In the genomic region with DNA sequence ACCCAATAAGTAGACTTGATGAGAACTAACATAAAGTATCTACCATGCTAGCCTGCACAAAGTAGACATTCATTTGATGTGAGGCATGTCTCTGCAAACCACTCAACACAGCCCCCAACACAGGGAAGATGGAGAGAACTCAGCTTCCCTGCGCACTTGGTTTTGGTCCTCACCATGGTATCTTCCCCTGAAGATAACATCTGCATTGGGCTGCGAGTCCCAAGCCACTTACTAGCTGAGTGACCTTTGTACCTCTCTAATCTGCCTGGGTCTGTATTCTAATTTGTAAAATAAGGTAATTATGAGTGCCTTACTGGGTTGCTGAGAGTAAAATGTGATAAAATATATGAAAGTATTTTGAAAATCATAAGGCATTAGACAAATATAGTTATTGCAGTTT, we compare ENCODE assay signal across 22 cellular contexts.
"Had no signal": no experiment of that assay in that cellular context is flagged by ENCODE, and none has a peak within 500 bp of the region (broad histone marks: within the 10 kb centered on the region; RNA-seq: fewer than 3 reads in every experiment).

No MANE protein-coding gene starts in this region.

- H3K4me3 Mint-ChIP-seq: activated CD4-positive, alpha-beta T cell treated with anti-CD3 and anti-CD28 coated beads for 36 hours; activated CD8-positive, alpha-beta T cell treated with anti-CD3 and anti-CD28 coated beads for 36 hours; activated naive CD4-positive, alpha-beta T cell treated with anti-CD3 and anti-CD28 coated beads, Interleukin-2, amount 50 U/mL, for 24 hours; activated T-cell treated with anti-CD3 and anti-CD28 coated beads, Interleukin-2, amount 50 U/mL, for 72 hours; T-cell had no signal

- H3K27me3 ChIP-seq: breast epithelium, SJSA1 had no signal

- H3K4me1 ChIP-seq: breast epithelium had no signal

- H3K36me3 ChIP-seq: breast epithelium had no signal

- H3K9me3 ChIP-seq: breast epithelium, SJSA1 had no signal

- H3K4me3 ChIP-seq: breast epithelium, SJSA1 had no signal

- DNase-seq: activated CD4-positive, alpha-beta T cell treated with anti-CD3 and anti-CD28 coated beads for 36 hours; activated CD4-positive, alpha-beta T cell treated with anti-CD3 and anti-CD28 coated beads, Interleukin-2, amount 50 U/mL, for 1 hour; activated CD8-positive, alpha-beta memory T cell treated with anti-CD3 and anti-CD28 coated beads, Interleukin-2, amount 50 U/mL, for 4 hours; activated CD8-positive, alpha-beta T cell treated with anti-CD3 and anti-CD28 coated beads for 36 hours; activated naive CD4-positive, alpha-beta T cell; activated T-cell treated with anti-CD3 and anti-CD28 coated beads, Interleukin-2, amount 50 U/mL, for 72 hours; aorta; caudate nucleus; KBM-7; NCI-H1048; NCI-H187 treated with DMSO at 0.1 percent for 48 hours; NCI-H2081 treated with DMSO at 0.1 percent for 48 hours; NCI-H446; NCI-H524; PC-3; SHP77; T-cell had no signal

- ATAC-seq: activated CD4-positive, alpha-beta T cell treated with anti-CD3 and anti-CD28 coated beads for 36 hours; activated CD8-positive, alpha-beta T cell treated with anti-CD3 and anti-CD28 coated beads for 36 hours; activated T-cell treated with anti-CD3 and anti-CD28 coated beads, Interleukin-2, amount 50 U/mL, for 72 hours; PC-3; T-cell had no signal

- H3K27ac Mint-ChIP-seq: activated CD4-positive, alpha-beta T cell treated with anti-CD3 and anti-CD28 coated beads for 36 hours; activated CD8-positive, alpha-beta T cell treated with anti-CD3 and anti-CD28 coated beads for 36 hours; activated naive CD4-positive, alpha-beta T cell treated with anti-CD3 and anti-CD28 coated beads, Interleukin-2, amount 50 U/mL, for 24 hours; activated T-cell treated with anti-CD3 and anti-CD28 coated beads, Interleukin-2, amount 50 U/mL, for 72 hours; T-cell had no signal

- H3K27me3 Mint-ChIP-seq: activated CD4-positive, alpha-beta T cell treated with anti-CD3 and anti-CD28 coated beads for 36 hours; activated CD8-positive, alpha-beta T cell treated with anti-CD3 and anti-CD28 coated beads for 36 hours; activated naive CD4-positive, alpha-beta T cell treated with anti-CD3 and anti-CD28 coated beads, Interleukin-2, amount 50 U/mL, for 24 hours; T-cell had no signal

- H3K9me3 Mint-ChIP-seq: activated CD8-positive, alpha-beta T cell treated with anti-CD3 and anti-CD28 coated beads for 36 hours; activated naive CD4-positive, alpha-beta T cell treated with anti-CD3 and anti-CD28 coated beads, Interleukin-2, amount 50 U/mL, for 24 hours; activated T-cell treated with anti-CD3 and anti-CD28 coated beads, Interleukin-2, amount 50 U/mL, for 72 hours; activated T-helper 2 cell treated with anti-CD3 and anti-CD28 coated beads, Interferon-gamma antibody, Interleukin-2, Interleukin-4, amounts not matched to agents 10 μg/mL and 5 μg/mL and 100 μg/mL, durations not matched to agents 14 hours and 24 hours and 36 hours; T-cell had no signal

- H3K27ac ChIP-seq: breast epithelium, SJSA1, VCaP had no signal
